13 cellular contexts compared by ENCODE assay signal in the genomic region with DNA sequence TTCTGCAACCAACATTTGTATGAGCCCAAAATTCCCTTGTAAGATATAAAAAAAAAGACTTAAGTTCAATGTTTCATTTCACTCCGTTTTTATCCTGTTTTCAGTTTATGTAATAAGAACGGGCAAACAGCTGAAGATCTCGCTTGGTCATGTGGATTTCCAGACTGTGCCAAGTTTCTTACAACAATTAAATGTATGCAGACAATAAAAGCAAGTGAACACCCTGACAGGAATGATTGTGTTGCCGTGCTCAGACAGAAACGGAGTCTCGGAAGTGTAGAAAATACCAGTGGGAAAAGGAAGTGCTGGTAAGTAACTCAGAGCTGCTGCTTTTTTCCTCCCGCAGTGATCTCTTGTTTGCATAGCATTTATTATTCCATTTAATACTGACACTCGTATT. TPM values are rescaled to one million over a fixed set of nuclear protein-coding genes. Genes with fewer than 3 reads are reported as not detected.
DNase-seq lines count a peak whose midpoint lies in the region; ATAC-seq and TF ChIP-seq lines count a peak whose summit lies in the region.
"Had no signal": no experiment of that assay in that cellular context is flagged by ENCODE, and none has a peak within 500 bp of the region (broad histone marks: within the 10 kb centered on the region; RNA-seq: fewer than 3 reads in every experiment).

No MANE protein-coding gene starts in this region.

- H3K27me3 ChIP-seq in MM.1S (replicated peaks; ENCODE audit: insufficient read depth, low read length): no peaks in the 10 kb centered on the region
- H3K27me3 ChIP-seq in gastroesophageal sphincter: no peaks in the 10 kb centered on the region
- H3K27me3 ChIP-seq in smooth muscle cell (ENCODE audit: low read depth): no peaks in the 10 kb centered on the region

- TF ChIP-seq CTCF in MM.1S (IDR thresholded peaks at IDR 0.05; ENCODE audit: low read length) (no peak), activated B cell treated with CpG ODN at 0.5 μM for 24 hours (IDR thresholded peaks at IDR 0.05) (no peak), gastroesophageal sphincter (IDR thresholded peaks at IDR 0.05) (no peak), smooth muscle cell (IDR thresholded peaks at IDR 0.05; ENCODE audit: borderline replicate concordance, insufficient read depth, poor library complexity, severe bottlenecking) (no peak)

- H3K4me3 ChIP-seq in MM.1S (ENCODE audit: low read length): no peak overlapping the region; the same call in 1 of the 2 replicates
- H3K4me3 ChIP-seq in gastroesophageal sphincter: no peak overlapping the region
- no peak overlapping the region for H3K4me3 ChIP-seq in smooth muscle cell

- H3K9me3 Mint-ChIP-seq in activated B cell treated with CpG ODN at 0.5 μM for 24 hours: no peaks in the 10 kb centered on the region
- H3K9me3 Mint-ChIP-seq: CD4-positive, CD25-positive, alpha-beta regulatory T cell; dendritic cell treated with granulocyte-macrophage colony-stimulating factor and Interleukin-4, amounts not matched to agents 40 ng/mL and 50 ng/mL, for 4 days had no signal

- no peaks in the 10 kb centered on the region for H3K9me2 ChIP-seq in MM.1S (replicated peaks; ENCODE audit: insufficient read depth, low read length)

- peaks cover 48% of the 10 kb centered on the region for H3K36me3 Mint-ChIP-seq in activated B cell treated with CpG ODN at 0.5 μM for 24 hours (ENCODE audit: low read depth)

- 48 to 71% methylated on average over 8 of the region's 8 CpGs for WGBS in gastroesophageal sphincter (ENCODE audit: low coverage in 1 of 2), 2 donors
- 91% methylated on average over 8 of the region's 8 CpGs for WGBS in smooth muscle cell (ENCODE audit: low lambda C conversion rate)

- intact Hi-C loops in activated B cell treated with CpG ODN at 0.5 μM for 24 hours (cut with micrococcal nuclease): loop anchor here (5.0 to 10.0 kb wide), 2 partner anchors 545 to 667 kb away; a partner anchor contains a TSS

- no peak overlapping the region for H3K4me3 Mint-ChIP-seq in activated B cell treated with CpG ODN at 0.5 μM for 24 hours

- H3K36me3 ChIP-seq in MM.1S (replicated peaks; ENCODE audit: insufficient read depth, low read length) (peaks cover 6% of the 10 kb centered on the region; the same call in 1 of the 2 replicates), gastroesophageal sphincter (peaks cover 0 to 51% of the 10 kb centered on the region in 2 donors), smooth muscle cell (ENCODE audit: low read depth) (peaks cover 19% of the 10 kb centered on the region)

- POLR2A ChIA-PET in activated B cell treated with CpG ODN at 0.5 μM for 24 hours (lab: Charles Lee): no interaction called here

- ATAC-seq in activated B cell treated with CpG ODN at 0.5 μM for 24 hours (ENCODE audit: low read depth): no peak
- no peak for ATAC-seq in gastroesophageal sphincter

- peaks cover 42% of the 10 kb centered on the region for H3K4me1 Mint-ChIP-seq in activated B cell treated with CpG ODN at 0.5 μM for 24 hours

- H2AFZ ChIP-seq in MM.1S (ENCODE audit: low read length) (no peak overlapping the region), smooth muscle cell (ENCODE audit: low read depth) (no peak overlapping the region)
- H2AFZ ChIP-seq: parathyroid adenoma had no signal

- TF ChIP-seq POLR2A in gastroesophageal sphincter (IDR thresholded peaks at IDR 0.05): no peak

- H3K79me2 ChIP-seq in MM.1S (ENCODE audit: low read length) (peaks cover 27% of the 10 kb centered on the region), smooth muscle cell (ENCODE audit: low read depth) (no peaks in the 10 kb centered on the region)
- H3K79me2 ChIP-seq: parathyroid adenoma had no signal

- H3K4me2 ChIP-seq in MM.1S (ENCODE audit: low read depth, low read length) (peak overlapping the region; percentile 66), smooth muscle cell (peak overlapping the region; percentile 27)

- DNase-seq in MM.1S: peak; percentile 10
- no peak for DNase-seq in activated B cell treated with CpG ODN at 0.5 μM for 24 hours
- no peak for DNase-seq in smooth muscle cell (lab: John Stamatoyannopoulos, UW; ENCODE audit: unreplicated experiment)
- DNase-seq in NCI-H446 treated with DMSO at 0.1 percent for 48 hours (lab: John Stamatoyannopoulos, UW): no peak
- no peak for DNase-seq in NK-92 (lab: John Stamatoyannopoulos, UW; ENCODE audit: unreplicated experiment)
- no peak for DNase-seq in UCSD-AML1 (lab: John Stamatoyannopoulos, UW; ENCODE audit: unreplicated experiment)
- DNase-seq: activated CD4-positive, CD25-positive, alpha-beta regulatory T cell treated with anti-CD3 and anti-CD28 coated beads, Interleukin-2, amount 50 U/mL, for 72 hours; CD4-positive, CD25-positive, alpha-beta regulatory T cell; MV-4-11; stimulated activated CD8-positive, alpha-beta memory T cell treated with anti-CD3 and anti-CD28 coated beads, Interleukin-4, amount 100 ng/mL, for 48 hours had no signal

- H3K9me3 ChIP-seq in MM.1S (replicated peaks; ENCODE audit: insufficient read depth, low read length): no peaks in the 10 kb centered on the region
- no peaks in the 10 kb centered on the region for H3K9me3 ChIP-seq in gastroesophageal sphincter
- H3K9me3 ChIP-seq in smooth muscle cell (replicated peaks; ENCODE audit: low read depth): no peaks in the 10 kb centered on the region

- H3K27ac ChIP-seq in MM.1S (ENCODE audit: low read length) (peak overlapping the region; percentile 98; the same call in 1 of the 2 replicates), gastroesophageal sphincter (peak overlapping the region in 3 of 4 donors; percentile 5 to 100 (median 100)), smooth muscle cell (ENCODE audit: low read depth) (no peak overlapping the region)
- H3K27ac ChIP-seq: parathyroid adenoma had no signal

- H3K4me1 ChIP-seq in MM.1S (ENCODE audit: low read length) (peaks cover 33% of the 10 kb centered on the region), gastroesophageal sphincter (peaks cover 0 to 65% (median 6%) of the 10 kb centered on the region in 3 donors), smooth muscle cell (ENCODE audit: low read depth) (peaks cover 25% of the 10 kb centered on the region)
- H3K4me1 ChIP-seq: parathyroid adenoma had no signal

- peaks cover 56% of the 10 kb centered on the region for H3F3A ChIP-seq in MM.1S (ENCODE audit: insufficient read depth, low read length)
- H3F3A ChIP-seq in smooth muscle cell (ENCODE audit: low read depth): peaks cover 14% of the 10 kb centered on the region

- H4K20me1 ChIP-seq in MM.1S (ENCODE audit: insufficient read depth, low read length): no peaks in the 10 kb centered on the region
- H4K20me1 ChIP-seq in smooth muscle cell (ENCODE audit: low read depth): no peaks in the 10 kb centered on the region

- peak overlapping the region; percentile 70 for H3K27ac Mint-ChIP-seq in activated B cell treated with CpG ODN at 0.5 μM for 24 hours
- H3K27ac Mint-ChIP-seq: CD4-positive, CD25-positive, alpha-beta regulatory T cell had no signal

- no peaks in the 10 kb centered on the region for H3K27me3 Mint-ChIP-seq in activated B cell treated with CpG ODN at 0.5 μM for 24 hours
- H3K27me3 Mint-ChIP-seq: CD4-positive, CD25-positive, alpha-beta regulatory T cell; dendritic cell treated with granulocyte-macrophage colony-stimulating factor and Interleukin-4, amounts not matched to agents 40 ng/mL and 50 ng/mL, for 4 days had no signal

- H3K9ac ChIP-seq in MM.1S (ENCODE audit: low read length) (no peak overlapping the region), smooth muscle cell (ENCODE audit: low read depth) (no peak overlapping the region)
- H3K9ac ChIP-seq: parathyroid adenoma had no signal

- CTCF ChIA-PET in activated B cell treated with CpG ODN at 0.5 μM for 24 hours (lab: Charles Lee): no interaction called here

- no peak for TF ChIP-seq EP300 in gastroesophageal sphincter (IDR thresholded peaks at IDR 0.05)

RNA-seq across cellular contexts. Expression of a gene that starts 2.8 kb away (rescaled TPM):
- 10.4 and 11.2 TPM in 2 replicates for total RNA-seq in activated B cell treated with CpG ODN at 0.5 μM for 24 hours
- total RNA-seq in gastroesophageal sphincter: 10 to 100 TPM in 2 of 4 donors, 1 to 10 TPM in 2; 6.7 to 16.5 (median 9.8) TPM
- 10.4 and 17.9 TPM in 2 replicates for total RNA-seq in smooth muscle cell
- 15.5 and 19.8 TPM in 2 replicates for polyA plus RNA-seq in smooth muscle cell

RNA-seq across cellular contexts. Expression of a gene that starts 3.7 kb away (rescaled TPM):
- 0.54 and 0.75 TPM in 2 replicates for total RNA-seq in activated B cell treated with CpG ODN at 0.5 μM for 24 hours
- 1 to 10 TPM in 3 of 4 donors, under 1 TPM in 1; 0.81 to 4.4 (median 1.5) TPM for total RNA-seq in gastroesophageal sphincter
- total RNA-seq in smooth muscle cell: 1.4 and 2.4 TPM in 2 replicates
- 0.48 and 1.3 TPM in 2 replicates for polyA plus RNA-seq in smooth muscle cell

RNA-seq across cellular contexts. Expression of a gene that starts 26.3 kb away (rescaled TPM):
- total RNA-seq in activated B cell treated with CpG ODN at 0.5 μM for 24 hours (20.1 and 21.6 TPM in 2 replicates), gastroesophageal sphincter (10 to 100 TPM; 36.0 to 63.7 (median 51.9) TPM), smooth muscle cell (36.6 and 45.8 TPM in 2 replicates)
- 49.7 and 65.0 TPM in 2 replicates for polyA plus RNA-seq in smooth muscle cell
